1 cellular context compared by ENCODE assay signal in the genomic region with DNA sequence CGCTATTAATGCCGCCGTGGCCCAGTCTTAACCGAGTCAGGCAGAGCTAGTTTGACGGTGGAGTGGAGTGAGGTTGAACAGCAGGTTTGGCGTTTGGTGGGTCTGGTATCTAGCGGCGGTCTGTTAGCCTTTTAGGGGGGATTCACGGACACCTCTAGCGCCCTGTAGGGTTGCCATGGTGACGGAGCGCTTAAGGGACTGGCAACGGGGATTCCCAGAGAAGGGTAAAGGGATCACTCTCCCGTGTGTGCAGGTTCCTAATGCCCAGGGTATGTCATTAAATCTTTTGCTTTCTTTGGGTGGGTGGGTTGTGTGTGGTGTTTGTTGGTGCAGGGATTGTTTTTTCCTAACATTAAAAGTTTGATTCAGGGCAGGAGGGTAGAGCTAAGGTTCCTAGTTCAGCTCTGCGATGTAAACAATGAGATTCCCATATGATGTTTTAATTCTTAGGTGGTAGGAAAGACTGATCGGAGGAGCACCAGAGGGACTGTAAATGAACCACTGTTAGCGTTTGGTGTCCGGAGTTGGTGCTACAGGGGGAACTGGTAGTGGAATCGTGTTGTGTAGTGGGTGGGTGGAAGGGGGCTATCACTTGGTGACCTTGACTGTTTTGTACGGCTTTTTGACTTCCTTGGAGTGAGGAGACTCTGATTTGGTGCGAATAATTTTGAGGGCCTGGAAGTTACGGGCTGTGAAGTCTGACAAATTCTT.
A peak's percentile ranks its signal among the peaks of the same experiment; 100 is the strongest.
TF ChIP-seq lines count a peak whose summit lies in the region.

No MANE protein-coding gene starts in this region.

TF ChIP-seq in HEK293, 187 proteins besides CTCF, POLR2A, EP300 and RAD21 (continued from another document):
- TF ChIP-seq, protein P1, sequence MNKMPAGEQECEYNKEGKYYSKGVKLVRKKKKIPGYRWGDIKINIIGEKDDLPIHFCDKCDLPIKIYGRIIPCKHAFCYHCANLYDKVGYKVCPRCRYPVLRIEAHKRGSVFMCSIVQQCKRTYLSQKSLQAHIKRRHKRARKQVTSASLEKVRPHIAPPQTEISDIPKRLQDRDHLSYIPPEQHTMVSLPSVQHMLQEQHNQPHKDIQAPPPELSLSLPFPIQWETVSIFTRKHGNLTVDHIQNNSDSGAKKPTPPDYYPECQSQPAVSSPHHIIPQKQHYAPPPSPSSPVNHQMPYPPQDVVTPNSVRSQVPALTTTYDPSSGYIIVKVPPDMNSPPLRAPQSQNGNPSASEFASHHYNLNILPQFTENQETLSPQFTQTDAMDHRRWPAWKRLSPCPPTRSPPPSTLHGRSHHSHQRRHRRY (tag by site-specific recombination; IDR thresholded peaks at IDR 0.05): peak; percentile 27; the same call in 1 of the 2 replicates
- peak; percentile 92 for TF ChIP-seq ZXDB (tag by site-specific recombination; IDR thresholded peaks at IDR 0.05)
- 0 out of 2 replicates have a peak, but pooled peaks have one; percentile 17 for TF ChIP-seq KLF9 (tag by site-specific recombination; IDR thresholded peaks at IDR 0.05; ENCODE audit: low read depth)
